In the genomic region with DNA sequence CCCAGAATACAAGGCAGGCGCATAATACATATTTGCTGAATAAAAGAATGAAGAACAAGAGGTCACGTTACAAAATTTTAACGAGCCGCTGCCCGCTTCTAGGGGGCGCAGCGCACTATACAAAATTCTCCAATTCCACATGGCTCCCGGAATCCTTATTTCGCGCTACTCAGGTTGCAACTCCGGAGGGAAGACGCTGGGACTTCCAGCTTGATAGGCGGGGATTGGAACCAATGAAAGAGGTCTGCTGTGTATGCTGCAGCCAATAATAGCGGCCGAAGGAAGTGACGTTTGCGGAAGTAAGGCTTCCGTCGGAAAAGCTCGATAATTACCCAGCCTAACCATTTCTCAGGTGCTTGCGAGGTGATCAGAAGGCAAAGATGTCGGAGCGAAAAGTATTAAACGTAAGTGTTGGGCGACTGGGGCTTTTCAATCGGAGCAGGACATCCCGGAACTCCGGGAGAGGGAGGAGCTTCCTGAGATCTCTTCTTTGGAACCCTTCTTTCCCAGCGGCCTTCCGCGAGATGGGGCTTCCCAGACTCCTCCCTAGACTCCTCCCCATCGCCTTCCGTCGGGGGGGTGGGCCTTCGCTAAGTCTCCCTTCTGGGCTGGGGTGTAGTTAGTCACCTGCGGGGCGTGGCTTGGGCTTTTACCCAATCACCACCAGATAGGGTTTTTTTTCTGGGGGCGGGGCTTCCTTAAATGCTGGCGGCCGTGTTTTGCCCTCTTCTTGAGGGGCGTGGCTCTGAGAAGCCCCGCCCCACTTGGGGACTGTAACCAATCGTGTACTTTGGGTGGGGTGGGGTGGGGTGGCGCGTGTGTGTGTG, we compare ENCODE assay signal across 1 cellular context.
TF ChIP-seq lines count a peak whose summit lies in the region.

Gene YJU2 (plus strand): TSS at position 314 of the 827 bp plus-strand sequence. CDS start 67 bp downstream, at position 381.

TF ChIP-seq in GM12878, 131 proteins besides CTCF, POLR2A, EP300 and RAD21 (continued from another document and continues in another):
- TF ChIP-seq, protein P1, sequence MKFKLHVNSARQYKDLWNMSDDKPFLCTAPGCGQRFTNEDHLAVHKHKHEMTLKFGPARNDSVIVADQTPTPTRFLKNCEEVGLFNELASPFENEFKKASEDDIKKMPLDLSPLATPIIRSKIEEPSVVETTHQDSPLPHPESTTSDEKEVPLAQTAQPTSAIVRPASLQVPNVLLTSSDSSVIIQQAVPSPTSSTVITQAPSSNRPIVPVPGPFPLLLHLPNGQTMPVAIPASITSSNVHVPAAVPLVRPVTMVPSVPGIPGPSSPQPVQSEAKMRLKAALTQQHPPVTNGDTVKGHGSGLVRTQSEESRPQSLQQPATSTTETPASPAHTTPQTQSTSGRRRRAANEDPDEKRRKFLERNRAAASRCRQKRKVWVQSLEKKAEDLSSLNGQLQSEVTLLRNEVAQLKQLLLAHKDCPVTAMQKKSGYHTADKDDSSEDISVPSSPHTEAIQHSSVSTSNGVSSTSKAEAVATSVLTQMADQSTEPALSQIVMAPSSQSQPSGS (IDR thresholded peaks at IDR 0.05; ENCODE audit: low read length) = peak; percentile 80
- TF ChIP-seq E4F1 (IDR thresholded peaks at IDR 0.05; ENCODE audit: borderline replicate concordance, partially characterized antibody) (peak; percentile 95), MLLT1 (IDR thresholded peaks at IDR 0.05) (peak; percentile 76), IRF4 (IDR thresholded peaks at IDR 0.05; ENCODE audit: low read depth, low read length) (peak; percentile 60; the same call in 1 of the 2 replicates), BRCA1 (IDR thresholded peaks at IDR 0.05; ENCODE audit: low read depth, low read length) (no peak), STAT1 (conservative IDR thresholded peaks at IDR 0.05) (peak; percentile 94), RAD51 (IDR thresholded peaks at IDR 0.05) (peak; percentile 77), ZNF384 (IDR thresholded peaks at IDR 0.05; ENCODE audit: borderline replicate concordance, low read depth, low read length) (peak; percentile 94), SIN3A (IDR thresholded peaks at IDR 0.05; ENCODE audit: low read depth, low read length) (peak; percentile 25; the same call in 1 of the 2 replicates), CHD2 (IDR thresholded peaks at IDR 0.05; ENCODE audit: borderline replicate concordance, low read depth, low read length) (peak; percentile 96), KLF5 (IDR thresholded peaks at IDR 0.05; ENCODE audit: partially characterized antibody) (peak; percentile 74), BHLHE40 (IDR thresholded peaks at IDR 0.05; ENCODE audit: borderline replicate concordance in 1 of 2, low read depth in 2 of 2, low read length in 1 of 2) (peak; percentile 62 to 70; a peak in 3 of 4 replicates), HSF1 (IDR thresholded peaks at IDR 0.05; ENCODE audit: low read depth, low read length) (peak; percentile 49; the same call in 1 of the 2 replicates), RBBP5 (conservative IDR thresholded peaks at IDR 0.05) (no peak), POLR2AphosphoS5 (IDR thresholded peaks at IDR 0.05; ENCODE audit: low read length) (peak; percentile 98), MTA3 (IDR thresholded peaks at IDR 0.05; ENCODE audit: borderline replicate concordance, low read length) (peak; percentile 99), POU2F2 (IDR thresholded peaks at IDR 0.05; ENCODE audit: borderline replicate concordance, low read depth, low read length) (peak; percentile 80; the same call in 2 of the 3 replicates), KAT2A (conservative IDR thresholded peaks at IDR 0.05; ENCODE audit: control insufficient read depth, low read depth, low read length) (no peak), FOS (IDR thresholded peaks at IDR 0.05; ENCODE audit: borderline replicate concordance, extremely low read depth, insufficient read length) (peak; percentile 97), BCL11A (IDR thresholded peaks at IDR 0.05; ENCODE audit: low read depth, low read length) (0 out of 2 replicates have a peak, but pooled peaks have one; percentile 15), ZNF207 (IDR thresholded peaks at IDR 0.05; ENCODE audit: borderline replicate concordance) (peak; percentile 98), SIX5 (IDR thresholded peaks at IDR 0.05; ENCODE audit: low read depth, low read length, severe bottlenecking) (peak; percentile 73), IRF3 (IDR thresholded peaks at IDR 0.05) (peak; percentile 95)
- TF ChIP-seq, protein P2, sequence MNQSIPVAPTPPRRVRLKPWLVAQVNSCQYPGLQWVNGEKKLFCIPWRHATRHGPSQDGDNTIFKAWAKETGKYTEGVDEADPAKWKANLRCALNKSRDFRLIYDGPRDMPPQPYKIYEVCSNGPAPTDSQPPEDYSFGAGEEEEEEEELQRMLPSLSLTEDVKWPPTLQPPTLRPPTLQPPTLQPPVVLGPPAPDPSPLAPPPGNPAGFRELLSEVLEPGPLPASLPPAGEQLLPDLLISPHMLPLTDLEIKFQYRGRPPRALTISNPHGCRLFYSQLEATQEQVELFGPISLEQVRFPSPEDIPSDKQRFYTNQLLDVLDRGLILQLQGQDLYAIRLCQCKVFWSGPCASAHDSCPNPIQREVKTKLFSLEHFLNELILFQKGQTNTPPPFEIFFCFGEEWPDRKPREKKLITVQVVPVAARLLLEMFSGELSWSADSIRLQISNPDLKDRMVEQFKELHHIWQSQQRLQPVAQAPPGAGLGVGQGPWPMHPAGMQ (IDR thresholded peaks at IDR 0.05; ENCODE audit: borderline replicate concordance) = no peak
- TF ChIP-seq, protein P3, sequence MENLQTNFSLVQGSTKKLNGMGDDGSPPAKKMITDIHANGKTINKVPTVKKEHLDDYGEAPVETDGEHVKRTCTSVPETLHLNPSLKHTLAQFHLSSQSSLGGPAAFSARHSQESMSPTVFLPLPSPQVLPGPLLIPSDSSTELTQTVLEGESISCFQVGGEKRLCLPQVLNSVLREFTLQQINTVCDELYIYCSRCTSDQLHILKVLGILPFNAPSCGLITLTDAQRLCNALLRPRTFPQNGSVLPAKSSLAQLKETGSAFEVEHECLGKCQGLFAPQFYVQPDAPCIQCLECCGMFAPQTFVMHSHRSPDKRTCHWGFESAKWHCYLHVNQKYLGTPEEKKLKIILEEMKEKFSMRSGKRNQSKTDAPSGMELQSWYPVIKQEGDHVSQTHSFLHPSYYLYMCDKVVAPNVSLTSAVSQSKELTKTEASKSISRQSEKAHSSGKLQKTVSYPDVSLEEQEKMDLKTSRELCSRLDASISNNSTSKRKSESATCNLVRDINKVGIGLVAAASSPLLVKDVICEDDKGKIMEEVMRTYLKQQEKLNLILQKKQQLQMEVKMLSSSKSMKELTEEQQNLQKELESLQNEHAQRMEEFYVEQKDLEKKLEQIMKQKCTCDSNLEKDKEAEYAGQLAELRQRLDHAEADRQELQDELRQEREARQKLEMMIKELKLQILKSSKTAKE (IDR thresholded peaks at IDR 0.05; ENCODE audit: low read depth, poor library complexity, severe bottlenecking) = peak; percentile 88
- TF ChIP-seq, protein P4, sequence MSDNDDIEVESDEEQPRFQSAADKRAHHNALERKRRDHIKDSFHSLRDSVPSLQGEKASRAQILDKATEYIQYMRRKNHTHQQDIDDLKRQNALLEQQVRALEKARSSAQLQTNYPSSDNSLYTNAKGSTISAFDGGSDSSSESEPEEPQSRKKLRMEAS (IDR thresholded peaks at IDR 0.05; ENCODE audit: low read depth, low read length) = peak; percentile 84
- TF ChIP-seq, protein P5, sequence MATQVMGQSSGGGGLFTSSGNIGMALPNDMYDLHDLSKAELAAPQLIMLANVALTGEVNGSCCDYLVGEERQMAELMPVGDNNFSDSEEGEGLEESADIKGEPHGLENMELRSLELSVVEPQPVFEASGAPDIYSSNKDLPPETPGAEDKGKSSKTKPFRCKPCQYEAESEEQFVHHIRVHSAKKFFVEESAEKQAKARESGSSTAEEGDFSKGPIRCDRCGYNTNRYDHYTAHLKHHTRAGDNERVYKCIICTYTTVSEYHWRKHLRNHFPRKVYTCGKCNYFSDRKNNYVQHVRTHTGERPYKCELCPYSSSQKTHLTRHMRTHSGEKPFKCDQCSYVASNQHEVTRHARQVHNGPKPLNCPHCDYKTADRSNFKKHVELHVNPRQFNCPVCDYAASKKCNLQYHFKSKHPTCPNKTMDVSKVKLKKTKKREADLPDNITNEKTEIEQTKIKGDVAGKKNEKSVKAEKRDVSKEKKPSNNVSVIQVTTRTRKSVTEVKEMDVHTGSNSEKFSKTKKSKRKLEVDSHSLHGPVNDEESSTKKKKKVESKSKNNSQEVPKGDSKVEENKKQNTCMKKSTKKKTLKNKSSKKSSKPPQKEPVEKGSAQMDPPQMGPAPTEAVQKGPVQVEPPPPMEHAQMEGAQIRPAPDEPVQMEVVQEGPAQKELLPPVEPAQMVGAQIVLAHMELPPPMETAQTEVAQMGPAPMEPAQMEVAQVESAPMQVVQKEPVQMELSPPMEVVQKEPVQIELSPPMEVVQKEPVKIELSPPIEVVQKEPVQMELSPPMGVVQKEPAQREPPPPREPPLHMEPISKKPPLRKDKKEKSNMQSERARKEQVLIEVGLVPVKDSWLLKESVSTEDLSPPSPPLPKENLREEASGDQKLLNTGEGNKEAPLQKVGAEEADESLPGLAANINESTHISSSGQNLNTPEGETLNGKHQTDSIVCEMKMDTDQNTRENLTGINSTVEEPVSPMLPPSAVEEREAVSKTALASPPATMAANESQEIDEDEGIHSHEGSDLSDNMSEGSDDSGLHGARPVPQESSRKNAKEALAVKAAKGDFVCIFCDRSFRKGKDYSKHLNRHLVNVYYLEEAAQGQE (IDR thresholded peaks at IDR 0.05; ENCODE audit: low read depth, low read length) = peak; percentile 31; the same call in 1 of the 2 replicates
- TF ChIP-seq, protein P6, sequence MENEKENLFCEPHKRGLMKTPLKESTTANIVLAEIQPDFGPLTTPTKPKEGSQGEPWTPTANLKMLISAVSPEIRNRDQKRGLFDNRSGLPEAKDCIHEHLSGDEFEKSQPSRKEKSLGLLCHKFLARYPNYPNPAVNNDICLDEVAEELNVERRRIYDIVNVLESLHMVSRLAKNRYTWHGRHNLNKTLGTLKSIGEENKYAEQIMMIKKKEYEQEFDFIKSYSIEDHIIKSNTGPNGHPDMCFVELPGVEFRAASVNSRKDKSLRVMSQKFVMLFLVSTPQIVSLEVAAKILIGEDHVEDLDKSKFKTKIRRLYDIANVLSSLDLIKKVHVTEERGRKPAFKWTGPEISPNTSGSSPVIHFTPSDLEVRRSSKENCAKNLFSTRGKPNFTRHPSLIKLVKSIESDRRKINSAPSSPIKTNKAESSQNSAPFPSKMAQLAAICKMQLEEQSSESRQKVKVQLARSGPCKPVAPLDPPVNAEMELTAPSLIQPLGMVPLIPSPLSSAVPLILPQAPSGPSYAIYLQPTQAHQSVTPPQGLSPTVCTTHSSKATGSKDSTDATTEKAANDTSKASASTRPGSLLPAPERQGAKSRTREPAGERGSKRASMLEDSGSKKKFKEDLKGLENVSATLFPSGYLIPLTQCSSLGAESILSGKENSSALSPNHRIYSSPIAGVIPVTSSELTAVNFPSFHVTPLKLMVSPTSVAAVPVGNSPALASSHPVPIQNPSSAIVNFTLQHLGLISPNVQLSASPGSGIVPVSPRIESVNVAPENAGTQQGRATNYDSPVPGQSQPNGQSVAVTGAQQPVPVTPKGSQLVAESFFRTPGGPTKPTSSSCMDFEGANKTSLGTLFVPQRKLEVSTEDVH (IDR thresholded peaks at IDR 0.05; ENCODE audit: low read depth, partially characterized antibody) = peak; percentile 99
